8 cellular contexts compared by ENCODE assay signal in the genomic region with DNA sequence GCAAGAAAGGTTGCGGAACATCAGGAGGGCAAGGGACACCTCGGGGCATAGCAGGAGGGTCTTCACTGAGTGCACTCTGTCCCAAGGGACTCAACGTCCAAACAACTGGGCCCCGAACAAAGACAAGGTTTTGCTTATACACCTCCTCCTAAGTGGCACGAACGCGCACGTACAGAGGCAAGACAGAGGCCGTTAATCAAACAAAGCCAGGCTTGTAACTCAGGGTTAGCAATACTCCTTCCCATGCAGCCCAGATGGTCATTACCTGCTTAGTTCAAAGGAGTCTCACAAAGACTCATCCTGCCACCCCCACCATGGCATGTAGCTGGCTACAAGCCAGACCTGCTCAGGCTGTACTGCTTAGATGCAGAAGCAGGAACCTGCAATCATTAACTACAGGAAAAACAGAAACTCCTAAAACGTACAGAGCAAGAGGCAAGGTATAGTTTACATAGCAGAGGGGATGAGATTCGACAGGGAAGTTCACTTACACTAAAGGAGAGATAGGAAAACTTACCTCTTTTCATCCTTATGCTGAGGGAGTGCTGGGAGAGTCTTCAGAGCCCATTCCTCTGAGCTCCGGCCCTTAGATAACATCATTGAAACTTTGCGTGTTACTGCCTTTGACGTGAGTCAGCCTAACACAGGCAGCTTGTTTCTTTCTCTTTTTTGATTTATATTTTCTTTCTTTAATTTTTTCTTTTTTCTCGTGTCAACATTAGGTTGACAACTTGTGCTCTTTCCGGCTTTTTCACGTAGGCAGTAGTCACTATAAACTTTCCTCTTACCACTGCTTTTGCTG.
DNase-seq lines count a peak whose midpoint lies in the region; ATAC-seq and TF ChIP-seq lines count a peak whose summit lies in the region.

No MANE protein-coding gene starts in this region.

- dilution Hi-C loops in mammary epithelial cell (cut with HindIII; ENCODE audit: low sequenced_read_pairs): no loop called here

- H3K4me3 ChIP-seq in SK-N-MC (peak overlapping the region; percentile 33; the same call in 1 of the 2 replicates), mammary epithelial cell (replicated peaks in 1 of 3; ENCODE audit: insufficient read depth in 1 of 3, low read depth in 2 of 3, low read length in 3 of 3) (peak overlapping the region; percentile 7 to 40 (median 37)), rectal smooth muscle tissue (ENCODE audit: low read length) (peak overlapping the region; percentile 69)

- H4K20me1 ChIP-seq in mammary epithelial cell (ENCODE audit: insufficient read depth, low read length): no peaks in the 10 kb centered on the region

- H3K4me1 ChIP-seq in mammary epithelial cell (ENCODE audit: insufficient read depth, low read length): peaks cover 11% of the 10 kb centered on the region
- H3K4me1 ChIP-seq in rectal smooth muscle tissue (ENCODE audit: control insufficient read depth, insufficient read depth, low read length): no peaks in the 10 kb centered on the region

- peak overlapping the region; percentile 27 for H3K9ac ChIP-seq in SK-N-MC (ENCODE audit: insufficient read length)
- peak overlapping the region; percentile 16 for H3K9ac ChIP-seq in mammary epithelial cell (ENCODE audit: insufficient read depth, low read length)
- H3K9ac ChIP-seq in rectal smooth muscle tissue (ENCODE audit: low read length): no peak overlapping the region

- peak; percentile 15 for DNase-seq in NCI-H1092 treated with DMSO at 0.1 percent for 48 hours (lab: John Stamatoyannopoulos, UW)
- DNase-seq in NCI-H1092 (lab: John Stamatoyannopoulos, UW): no peak
- no peak for DNase-seq in SK-N-MC (ENCODE audit: low read depth, low spot score)
- peak; percentile 93 for DNase-seq in mammary epithelial cell
- no peak for DNase-seq in NCI-H1694 (lab: John Stamatoyannopoulos, UW)

- peak overlapping the region; percentile 62 for H2AFZ ChIP-seq in mammary epithelial cell (ENCODE audit: low read depth, low read length)

- H3K27ac ChIP-seq in SK-N-MC (peak overlapping the region; percentile 52), mammary epithelial cell (ENCODE audit: insufficient read depth, low read depth, low read length) (peak overlapping the region; percentile 37), rectal smooth muscle tissue (ENCODE audit: low read depth, low read length) (peak overlapping the region; percentile 38)

- intact Hi-C loops in mammary epithelial cell (cut with micrococcal nuclease): no loop called here

- H3K27me3 ChIP-seq in mammary epithelial cell (ENCODE audit: insufficient read depth, low read length): no peaks in the 10 kb centered on the region
- no peaks in the 10 kb centered on the region for H3K27me3 ChIP-seq in rectal smooth muscle tissue (ENCODE audit: control insufficient read depth, insufficient read depth, low read length)

- in situ Hi-C loops in mammary epithelial cell (cut with MboI; ENCODE audit: low sequenced_read_pairs in 2 of 2): no loop called here

- no peaks in the 10 kb centered on the region for H3K36me3 ChIP-seq in SK-N-MC (ENCODE audit: insufficient read depth, low read length)
- H3K36me3 ChIP-seq in mammary epithelial cell (ENCODE audit: insufficient read depth, low read length): no peaks in the 10 kb centered on the region
- no peaks in the 10 kb centered on the region for H3K36me3 ChIP-seq in rectal smooth muscle tissue (ENCODE audit: control insufficient read depth, insufficient read depth, low read length)

- peak overlapping the region; percentile 78 for H3K4me2 ChIP-seq in mammary epithelial cell (ENCODE audit: insufficient read depth, low read depth, low read length)

- BruUV-seq in mammary epithelial cell (replicated peaks; lab: Mats Ljungman, UMichigan): no TSS peak

- no peak for TF ChIP-seq CTCF in mammary epithelial cell (conservative IDR thresholded peaks at IDR 0.05 in 1 of 2, IDR thresholded peaks at IDR 0.05 in 1 of 2; ENCODE audit: extremely low read depth in 1 of 2, insufficient read depth in 1 of 2, low read depth in 1 of 2, low read length in 2 of 2)

- CTCF ChIA-PET in mammary epithelial cell (lab: Charles Lee; ENCODE audit: low non-redundant PET): interaction anchor here (0.7 kb wide), 1 partner anchor 27 kb away, joined by 3 read pairs; no protein-coding TSS in a partner anchor

- ATAC-seq in HG03196 (IDR thresholded peaks at IDR 0.05; ENCODE audit: unreplicated experiment) (peak; percentile 45), HG03159 (IDR thresholded peaks at IDR 0.05; ENCODE audit: unreplicated experiment) (no peak)

- no peaks in the 10 kb centered on the region for H3K9me3 ChIP-seq in SK-N-MC (ENCODE audit: low read depth, low read length)
- H3K9me3 ChIP-seq in mammary epithelial cell (replicated peaks; ENCODE audit: insufficient read depth, low read length): no peaks in the 10 kb centered on the region

- WGBS in mammary epithelial cell (ENCODE audit: low coverage, missing lambda C conversion rate): 38% methylated on average over 17 of the region's 17 CpGs

- H3K79me2 ChIP-seq in mammary epithelial cell (ENCODE audit: insufficient read depth, low read length): no peaks in the 10 kb centered on the region

Comparison
In these comparisons a context has a peak if more than half of its experiments do, and no peak if none do; other contexts are left out.
1. DNase-seq: peak in NCI-H1092 treated with DMSO at 0.1 percent for 48 hours (single experiment) and mammary epithelial cell (single experiment); none in NCI-H1092 (single experiment), SK-N-MC (single experiment) and NCI-H1694 (single experiment).
2. Peak in every context shown above with its lines, with median percentiles within 50 percentile points of each other: H3K27ac ChIP-seq and H3K4me3 ChIP-seq.